1 cellular context compared by ENCODE assay signal in genomic region chr16:89844739-89845339, GRCh38.
TF ChIP-seq lines count a peak whose summit lies in the region.

No MANE protein-coding gene starts in this region.

TF ChIP-seq in HepG2, 621 proteins besides CTCF, POLR2A, EP300 and RAD21:
- TF ChIP-seq POLR2G (IDR thresholded peaks at IDR 0.05; ENCODE audit: low read depth, low read length) (0 out of 2 replicates have a peak, but pooled peaks have one; percentile 40), ZNF850 (CRISPR knock-in tag; conservative IDR thresholded peaks at IDR 0.05) (no peak), AGO2 (optimal IDR thresholded peaks at IDR 0.05; ENCODE audit: low read depth, low read length) (peak; percentile 76), EHMT2 (IDR thresholded peaks at IDR 0.05; ENCODE audit: borderline replicate concordance, low read depth, low read length) (no peak), AGO1 (IDR thresholded peaks at IDR 0.05; ENCODE audit: low read depth, low read length, poor library complexity, severe bottlenecking) (peak; percentile 74), ZNF891 (CRISPR knock-in tag; IDR thresholded peaks at IDR 0.05) (0 out of 2 replicates have a peak, but pooled peaks have one; percentile 27), HHEX (CRISPR knock-in tag; IDR thresholded peaks at IDR 0.05) (0 out of 2 replicates have a peak, but pooled peaks have one; percentile 41), MEF2D (CRISPR knock-in tag; IDR thresholded peaks at IDR 0.05) (0 out of 2 replicates have a peak, but pooled peaks have one; percentile 49), AKAP8 (CRISPR knock-in tag; IDR thresholded peaks at IDR 0.05) (peak; percentile 65; the same call in 1 of the 2 replicates), ETV5 (CRISPR knock-in tag; IDR thresholded peaks at IDR 0.05; ENCODE audit: borderline replicate concordance) (no peak), NFIC (IDR thresholded peaks at IDR 0.05; ENCODE audit: low read length) (no peak), SRY (CRISPR knock-in tag; IDR thresholded peaks at IDR 0.05) (0 out of 2 replicates have a peak, but pooled peaks have one; percentile 30), RBM22 (optimal IDR thresholded peaks at IDR 0.05; ENCODE audit: low read length) (peak; percentile 17)
